In the genomic region with DNA sequence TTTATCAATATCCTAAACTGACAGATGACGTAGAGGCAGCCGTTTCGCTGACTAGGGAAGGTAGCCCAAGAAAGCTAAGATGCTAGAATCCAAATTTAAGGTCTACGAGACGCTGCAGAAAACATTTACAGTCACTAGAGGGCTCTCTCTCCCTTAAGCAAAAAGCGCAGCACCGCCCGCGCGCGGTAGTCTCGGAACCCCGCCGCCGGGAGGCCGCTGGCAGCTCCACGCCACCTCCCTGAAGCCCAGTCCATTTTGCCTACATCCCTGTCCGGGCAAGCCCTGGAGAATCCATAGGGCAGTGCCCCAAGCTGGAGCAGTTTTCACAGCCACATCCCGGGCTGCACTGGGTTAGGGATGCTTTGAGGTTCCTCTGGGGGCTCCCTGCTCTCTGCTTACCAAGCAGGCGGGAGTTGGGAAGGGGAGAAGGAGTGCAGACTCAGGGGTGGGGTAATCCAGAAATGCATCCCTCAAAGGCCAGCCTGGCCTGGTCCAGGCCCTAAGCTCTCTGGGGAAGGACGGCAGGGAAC, we compare ENCODE assay signal across 8 cellular contexts. TPM values are rescaled to one million over a fixed set of nuclear protein-coding genes. Genes with fewer than 3 reads are reported as not detected.
DNase-seq lines count a peak whose midpoint lies in the region; ATAC-seq and TF ChIP-seq lines count a peak whose summit lies in the region.

No MANE protein-coding gene starts in this region.

- H3K27ac Mint-ChIP-seq in activated T-helper 2 cell treated with anti-CD3 and anti-CD28 coated beads, Interferon-gamma antibody, Interleukin-2, Interleukin-4, amounts not matched to agents 10 μg/mL and 5 μg/mL and 100 μg/mL, durations not matched to agents 14 hours and 24 hours and 36 hours, result no peak overlapping the region

- H3K4me3 ChIP-seq in DOHH2 (ENCODE audit: low read length), result no peak overlapping the region
- no peak overlapping the region for H3K4me3 ChIP-seq in fibroblast of villous mesenchyme (ENCODE audit: low read depth, low read length)
- H3K4me3 ChIP-seq in neuronal stem cell (ENCODE audit: low read length in 2 of 2), result peak overlapping the region in 1 of 2 donors; percentile 90

- H3K23ac ChIP-seq in neuronal stem cell (ENCODE audit: low read depth, low read length, poor library complexity), result no peak overlapping the region

- no peak overlapping the region for H2BK15ac ChIP-seq in neuronal stem cell (ENCODE audit: low read length)

- no peak overlapping the region for H2BK120ac ChIP-seq in neuronal stem cell (ENCODE audit: low read depth, low read length)

- peaks cover 2% of the 10 kb centered on the region for H3K79me1 ChIP-seq in neuronal stem cell (ENCODE audit: low read depth, low read length)

- intact Hi-C loops in activated T-helper 2 cell treated with anti-CD3 and anti-CD28 coated beads, Interferon-gamma antibody, Interleukin-2, Interleukin-4, amounts not matched to agents 10 μg/mL and 5 μg/mL and 100 μg/mL, durations not matched to agents 14 hours and 24 hours and 36 hours (cut with micrococcal nuclease), result loop anchor here (1.0 to 5.0 kb wide), 3 partner anchors 76 to 171 kb away; no protein-coding TSS in a partner anchor

- H3K4ac ChIP-seq in neuronal stem cell (ENCODE audit: low read length), result no peak overlapping the region

- no peaks in the 10 kb centered on the region for H3F3A ChIP-seq in DOHH2 (ENCODE audit: control insufficient read depth, insufficient read depth)

- H3K36me3 ChIP-seq in DOHH2 (ENCODE audit: control insufficient read depth, low read length), result no peaks in the 10 kb centered on the region
- H3K36me3 ChIP-seq in neuronal stem cell (replicated peaks in 1 of 2; ENCODE audit: control insufficient read depth in 2 of 2, insufficient read depth in 2 of 2, low read length in 2 of 2), result peaks cover 3 to 16% of the 10 kb centered on the region in 2 donors

- H3K36me3 Mint-ChIP-seq in activated T-helper 2 cell treated with anti-CD3 and anti-CD28 coated beads, Interferon-gamma antibody, Interleukin-2, Interleukin-4, amounts not matched to agents 10 μg/mL and 5 μg/mL and 100 μg/mL, durations not matched to agents 14 hours and 24 hours and 36 hours (ENCODE audit: low read depth), result no peaks in the 10 kb centered on the region

- H3K4me3 Mint-ChIP-seq in activated T-helper 2 cell treated with anti-CD3 and anti-CD28 coated beads, Interferon-gamma antibody, Interleukin-2, Interleukin-4, amounts not matched to agents 10 μg/mL and 5 μg/mL and 100 μg/mL, durations not matched to agents 14 hours and 24 hours and 36 hours (ENCODE audit: low read depth), result peak overlapping the region; percentile 42

- H4K91ac ChIP-seq in neuronal stem cell (ENCODE audit: low read depth, low read length, poor library complexity), result no peak overlapping the region

- peaks cover 51% of the 10 kb centered on the region for H3K27me3 Mint-ChIP-seq in activated T-helper 2 cell treated with anti-CD3 and anti-CD28 coated beads, Interferon-gamma antibody, Interleukin-2, Interleukin-4, amounts not matched to agents 10 μg/mL and 5 μg/mL and 100 μg/mL, durations not matched to agents 14 hours and 24 hours and 36 hours (ENCODE audit: low read depth)

- peak overlapping the region; percentile 26 for H3K9ac ChIP-seq in neuronal stem cell (ENCODE audit: low read depth, low read length, poor library complexity)

- no CpG with 5 or more reads among the region's 21 CpGs for WGBS in neuronal stem cell (ENCODE audit: extremely low coverage in 2 of 2, insufficient read length in 2 of 2, insufficient replicate concordance in 1 of 2), 2 donors

- DNase-seq in M059J (ENCODE audit: low read depth) (peak; percentile 70), RPMI8226 (peak; percentile 80), fibroblast of villous mesenchyme (ENCODE audit: low read depth) (peak; percentile 75), neuronal stem cell (ENCODE audit: low spot score) (peak; percentile 83), superior temporal gyrus (ENCODE audit: extremely low spot score) (peak; percentile 93)
- peak; percentile 37 for DNase-seq in activated T-helper 2 cell treated with anti-CD3 and anti-CD28 coated beads, Interferon-gamma antibody, Interleukin-2, Interleukin-4, amounts not matched to agents 10 μg/mL and 5 μg/mL and 100 μg/mL, durations not matched to agents 14 hours and 24 hours and 36 hours (ENCODE audit: low spot score)

- H2AK5ac ChIP-seq in neuronal stem cell (ENCODE audit: low read depth, low read length), result no peak overlapping the region

- H3K27ac ChIP-seq in DOHH2 (ENCODE audit: low read depth, low read length), result no peak overlapping the region
- peak overlapping the region; percentile 26 for H3K27ac ChIP-seq in neuronal stem cell (replicated peaks; ENCODE audit: low read length)

- H4K8ac ChIP-seq in neuronal stem cell (ENCODE audit: low read depth, low read length), result no peak overlapping the region

- peak; percentile 87 for TF ChIP-seq CTCF in DOHH2 (IDR thresholded peaks at IDR 0.05; ENCODE audit: low read depth, low read length, poor library complexity, severe bottlenecking)
- peak; percentile 78 for TF ChIP-seq CTCF in fibroblast of villous mesenchyme (IDR thresholded peaks at IDR 0.05; ENCODE audit: insufficient read depth, low read depth, low read length)

- H3K14ac ChIP-seq in neuronal stem cell (ENCODE audit: low read length), result no peak overlapping the region

- no peaks in the 10 kb centered on the region for H3K9me3 ChIP-seq in DOHH2 (ENCODE audit: control insufficient read depth, insufficient read depth, low read length)
- H3K9me3 ChIP-seq in neuronal stem cell (replicated peaks in 1 of 2; ENCODE audit: control insufficient read depth in 2 of 2, insufficient read depth in 1 of 2, low read depth in 1 of 2, low read length in 2 of 2), result no peaks in the 10 kb centered on the region

- no peaks in the 10 kb centered on the region for H3K9me3 Mint-ChIP-seq in activated T-helper 2 cell treated with anti-CD3 and anti-CD28 coated beads, Interferon-gamma antibody, Interleukin-2, Interleukin-4, amounts not matched to agents 10 μg/mL and 5 μg/mL and 100 μg/mL, durations not matched to agents 14 hours and 24 hours and 36 hours

- peak overlapping the region; percentile 79 for H3K18ac ChIP-seq in neuronal stem cell (ENCODE audit: low read length)

- H3K4me1 ChIP-seq in DOHH2 (ENCODE audit: control insufficient read depth, low read length), result no peaks in the 10 kb centered on the region
- H3K4me1 ChIP-seq in neuronal stem cell (ENCODE audit: control insufficient read depth in 2 of 2, insufficient read depth in 1 of 2, low read depth in 1 of 2, low read length in 2 of 2), result peaks cover 13 to 20% of the 10 kb centered on the region in 2 donors

- H4K20me1 ChIP-seq in DOHH2 (ENCODE audit: control insufficient read depth, insufficient read depth, low read depth, low read length), result no peaks in the 10 kb centered on the region

- no peak for ATAC-seq in GM19397 (IDR thresholded peaks at IDR 0.05; ENCODE audit: unreplicated experiment)

- peaks cover 38% of the 10 kb centered on the region for H3K27me3 ChIP-seq in DOHH2 (ENCODE audit: control insufficient read depth, low read length)
- peaks cover 0 to 14% (median 3%) of the 10 kb centered on the region in 3 experiments for H3K27me3 ChIP-seq in neuronal stem cell (ENCODE audit: control insufficient read depth in 3 of 3, insufficient read depth in 3 of 3, low read depth in 1 of 3, low read length in 3 of 3)

- H3K79me2 ChIP-seq in DOHH2 (ENCODE audit: control insufficient read depth, low read length), result no peaks in the 10 kb centered on the region

- no peaks in the 10 kb centered on the region for H3K9me2 ChIP-seq in DOHH2 (replicated peaks; ENCODE audit: control insufficient read depth, low read length)

- H3K4me1 Mint-ChIP-seq in activated T-helper 2 cell treated with anti-CD3 and anti-CD28 coated beads, Interferon-gamma antibody, Interleukin-2, Interleukin-4, amounts not matched to agents 10 μg/mL and 5 μg/mL and 100 μg/mL, durations not matched to agents 14 hours and 24 hours and 36 hours (ENCODE audit: low read depth), result peaks cover 3% of the 10 kb centered on the region

- no peak overlapping the region for H2BK12ac ChIP-seq in neuronal stem cell (ENCODE audit: low read length)

- H3K4me2 ChIP-seq in DOHH2 (ENCODE audit: low read length), result no peak overlapping the region
- H3K4me2 ChIP-seq in neuronal stem cell (ENCODE audit: insufficient read depth, low read length, poor library complexity, severe bottlenecking), result peak overlapping the region; percentile 2

- H2BK5ac ChIP-seq in neuronal stem cell (ENCODE audit: low read length), result peak overlapping the region; percentile 8

- H2AFZ ChIP-seq in neuronal stem cell (ENCODE audit: low read length), result peak overlapping the region; percentile 88

RNA-seq across cellular contexts. Expression of gene DPYSL5, which starts 1.5 kb away (rescaled TPM):
- total RNA-seq in M059J (2014; rRNA removed; shearing (Covaris generic)), result not detected in 2 replicates
- total RNA-seq in activated T-helper 2 cell treated with anti-CD3 and anti-CD28 coated beads, Interferon-gamma antibody, Interleukin-2, Interleukin-4, amounts not matched to agents 10 μg/mL and 5 μg/mL and 100 μg/mL, durations not matched to agents 14 hours and 24 hours and 36 hours, result 0.05 TPM in 1 of 2 replicates, not detected in the other
- total RNA-seq in fibroblast of villous mesenchyme, result not detected in 2 replicates
- 77.1 TPM for polyA plus RNA-seq in neuronal stem cell (2013, experiment 1 of 2)
- 77.6 TPM for polyA plus RNA-seq in neuronal stem cell (2013, experiment 2 of 2)

Comparison
In these comparisons a context has a peak if more than half of its experiments do, and no peak if none do; other contexts are left out.
1. DNase-seq: peak in every context shown above with its lines; median percentile 93 in superior temporal gyrus; 83 in neuronal stem cell; 80 in RPMI8226; 75 in fibroblast of villous mesenchyme; 70 in M059J; 37 in activated T-helper 2 cell treated with anti-CD3 and anti-CD28 coated beads, Interferon-gamma antibody, Interleukin-2, Interleukin-4, amounts not matched to agents 10 μg/mL and 5 μg/mL and 100 μg/mL, durations not matched to agents 14 hours and 24 hours and 36 hours.